1 cellular context compared by ENCODE assay signal in genomic region chr12:110592078-110592477, GRCh38.
TF ChIP-seq lines count a peak whose summit lies in the region.

No MANE protein-coding gene starts in this region.

TF ChIP-seq in K562, 482 proteins besides CTCF, POLR2A, EP300 and RAD21 (continued from another document):
- TF ChIP-seq POLR3G (IDR thresholded peaks at IDR 0.05; ENCODE audit: extremely low read depth, insufficient read length, insufficient replicate concordance), result no peak
- TF ChIP-seq PCBP2 (IDR thresholded peaks at IDR 0.05; ENCODE audit: low read depth, low read length, poor library complexity, severe bottlenecking), result no peak
- no peak for TF ChIP-seq ZNF384 (IDR thresholded peaks at IDR 0.05; ENCODE audit: low read depth, low read length)
- no peak for TF ChIP-seq FOSL1 (tag; conservative IDR thresholded peaks at IDR 0.05)
- no peak for TF ChIP-seq HNRNPH1 (optimal IDR thresholded peaks at IDR 0.05; ENCODE audit: low read depth, low read length)
- TF ChIP-seq NKRF (IDR thresholded peaks at IDR 0.05; ENCODE audit: borderline replicate concordance), result no peak
- no peak for TF ChIP-seq THRB (CRISPR knock-in tag; conservative IDR thresholded peaks at IDR 0.05)
- TF ChIP-seq PRPF4 (IDR thresholded peaks at IDR 0.05; ENCODE audit: insufficient read depth, low read depth, low read length, poor library complexity, severe bottlenecking), result no peak
- no peak for TF ChIP-seq MEF2D (tag; conservative IDR thresholded peaks at IDR 0.05; ENCODE audit: low read depth)
- no peak for TF ChIP-seq SAP30 (IDR thresholded peaks at IDR 0.05; ENCODE audit: borderline replicate concordance, insufficient read depth, low read depth, low read length, poor library complexity, severe bottlenecking)
- TF ChIP-seq ZNF707 (CRISPR knock-in tag; conservative IDR thresholded peaks at IDR 0.05), result no peak
- no peak for TF ChIP-seq IFI16 (CRISPR knock-in tag; IDR thresholded peaks at IDR 0.05)
- no peak for TF ChIP-seq ATF6 (CRISPR knock-in tag; IDR thresholded peaks at IDR 0.05)
- TF ChIP-seq ZNF217 (CRISPR knock-in tag; IDR thresholded peaks at IDR 0.05), result no peak
- TF ChIP-seq RREB1 (CRISPR knock-in tag; IDR thresholded peaks at IDR 0.05), result no peak
- TF ChIP-seq CCNT2 (IDR thresholded peaks at IDR 0.05; ENCODE audit: borderline replicate concordance, extremely low read depth, insufficient read length, low read depth, low read length), result no peak
- TF ChIP-seq RUNX1 (IDR thresholded peaks at IDR 0.05; ENCODE audit: low read depth), result no peak
- TF ChIP-seq TCF3 (CRISPR knock-in tag; IDR thresholded peaks at IDR 0.05), result no peak
- no peak for TF ChIP-seq TOE1 (IDR thresholded peaks at IDR 0.05; ENCODE audit: borderline replicate concordance)
- TF ChIP-seq TOE1 (CRISPR knock-in tag; IDR thresholded peaks at IDR 0.05; ENCODE audit: borderline replicate concordance, low read depth), result no peak
